ENCODE assay signal across 18 cellular contexts in genomic region chr17:34241062-34241461, GRCh38. TPM values are rescaled to one million over a fixed set of nuclear protein-coding genes. Genes with fewer than 3 reads are reported as not detected.
DNase-seq lines count a peak whose midpoint lies in the region; ATAC-seq, FAIRE-seq and TF ChIP-seq lines count a peak whose summit lies in the region.
"Had no signal": no experiment of that assay in that cellular context is flagged by ENCODE, and none has a peak within 500 bp of the region (broad histone marks: within the 10 kb centered on the region; RNA-seq: fewer than 3 reads in every experiment).

No MANE protein-coding gene starts in this region.

- H3K4me1 ChIP-seq in SK-N-SH (ENCODE audit: control insufficient read depth in 1 of 2, insufficient read depth in 2 of 2, low read depth in 1 of 2, low read length in 1 of 2) = peaks cover 12 to 27% of the 10 kb centered on the region in 2 experiments
- peaks cover under 1 to 34% (median 5%) of the 10 kb centered on the region in 3 donors for H3K4me1 ChIP-seq in pancreas

- peak overlapping the region; percentile 32 to 34; a peak in 3 of 4 replicates for H3K27ac ChIP-seq in SK-N-SH (ENCODE audit: low read depth in 2 of 2, low read length in 1 of 2)
- peak overlapping the region in 1 of 4 donors; percentile 33 for H3K27ac ChIP-seq in pancreas

- ATAC-seq in pancreas (peak in 3 of 4 donors; percentile 69 to 74 (median 71)), HG02763 (IDR thresholded peaks at IDR 0.05; ENCODE audit: unreplicated experiment) (no peak)
- ATAC-seq: HCT116 had no signal

- no peaks in the 10 kb centered on the region for H3K9me2 ChIP-seq in SK-N-SH

- no peak for TF ChIP-seq POLR2A in H54 (IDR thresholded peaks at IDR 0.05; ENCODE audit: low read depth, low read length)

- no peak overlapping the region for H3K9ac ChIP-seq in SK-N-SH

- 0 out of 4 replicates have a peak, but pooled peaks of 1 of the 2 experiments have one; percentile 12 for TF ChIP-seq EP300 in SK-N-SH (IDR thresholded peaks at IDR 0.05; ENCODE audit: borderline replicate concordance in 1 of 2, low read depth in 1 of 2, low read length in 1 of 2)

- POLR2A ChIA-PET in SK-N-SH (lab: Yijun Ruan, JAX) = no interaction called here

- no peaks in the 10 kb centered on the region for H3K79me2 ChIP-seq in SK-N-SH (ENCODE audit: insufficient read depth)

- no peaks in the 10 kb centered on the region for H3K36me3 Mint-ChIP-seq in T-helper 2 cell treated with Interferon-gamma antibody and Interleukin-4, amounts not matched to agents 5 μg/mL and 100 μg/mL, for 36 hours (ENCODE audit: low read depth)
- H3K36me3 Mint-ChIP-seq: IgD-negative memory B cell, naive B cell had no signal

- WGBS in SK-N-SH (ENCODE audit: low lambda C conversion rate) = 8% methylated on average over 4 of the region's 4 CpGs
- 13 to 14% methylated on average over 4 of the region's 4 CpGs for WGBS in pancreas, 2 donors

- peaks cover 7% of the 10 kb centered on the region for H3K27me3 Mint-ChIP-seq in T-helper 2 cell treated with Interferon-gamma antibody and Interleukin-4, amounts not matched to agents 5 μg/mL and 100 μg/mL, for 36 hours (ENCODE audit: low read depth)
- H3K27me3 Mint-ChIP-seq: naive B cell had no signal

- peak; percentile 69 to 76 for DNase-seq in AML-193 (lab: John Stamatoyannopoulos, UW)
- DNase-seq in SK-N-SH = peak; percentile 34
- DNase-seq in cardiac septum (ENCODE audit: low spot score) = peak; percentile 82
- DNase-seq in pancreas = peak in 5 of 6 donors; percentile 37 to 59 (median 50)
- DNase-seq in activated gamma-delta T cell (lab: John Stamatoyannopoulos, UW) = no peak
- no peak for DNase-seq in T-helper 2 cell treated with Interferon-gamma antibody and Interleukin-4, amounts not matched to agents 5 μg/mL and 100 μg/mL, for 36 hours (ENCODE audit: low spot score)
- DNase-seq in H54 (ENCODE audit: insufficient read length, low spot score) = no peak
- DNase-seq: activated CD4-positive, CD25-positive, alpha-beta regulatory T cell treated with anti-CD3 and anti-CD28 coated beads, Interleukin-2, amount 50 U/mL, for 72 hours; activated T-cell treated with anti-CD3 and anti-CD28 coated beads, Interleukin-2, amount 50 U/mL, for 1 hour; DND-41; naive B cell; NCI-H146; NCI-H82 had no signal

- H2AFZ ChIP-seq in SK-N-SH (ENCODE audit: low read depth) = no peak overlapping the region

- no peaks in the 10 kb centered on the region for H3K27me3 ChIP-seq in SK-N-SH (ENCODE audit: insufficient read depth)
- H3K27me3 ChIP-seq in pancreas = no peaks in the 10 kb centered on the region

- TF ChIP-seq RAD21 in SK-N-SH (IDR thresholded peaks at IDR 0.05; ENCODE audit: low read length) = no peak

- no peaks in the 10 kb centered on the region for H3K4me1 Mint-ChIP-seq in T-helper 2 cell treated with Interferon-gamma antibody and Interleukin-4, amounts not matched to agents 5 μg/mL and 100 μg/mL, for 36 hours (ENCODE audit: low read depth)

- intact Hi-C loops in cardiac septum (cut with DNase I) = loop anchor here (5.0 kb wide), 1 partner anchor 39 kb away; no protein-coding TSS in a partner anchor
- intact Hi-C loops in pancreas (cut with DNase I) = no loop called here

- no peak overlapping the region for H3K4me2 ChIP-seq in SK-N-SH
- H3K4me2 ChIP-seq: smooth muscle cell had no signal

- peak; percentile 39 for FAIRE-seq in pancreas (lab: Jason Lieb, UNC)
- FAIRE-seq in H54 (lab: Jason Lieb, UNC) = no peak
- FAIRE-seq: urothelium cell line had no signal

- H3K9me3 Mint-ChIP-seq in T-helper 2 cell treated with Interferon-gamma antibody and Interleukin-4, amounts not matched to agents 5 μg/mL and 100 μg/mL, for 36 hours = no peaks in the 10 kb centered on the region
- H3K9me3 Mint-ChIP-seq: IgD-negative memory B cell, naive B cell had no signal

- H3K27ac Mint-ChIP-seq in T-helper 2 cell treated with Interferon-gamma antibody and Interleukin-4, amounts not matched to agents 5 μg/mL and 100 μg/mL, for 36 hours = no peak overlapping the region
- H3K27ac Mint-ChIP-seq: IgD-negative memory B cell had no signal

- H3F3A ChIP-seq in SK-N-SH (replicated peaks; ENCODE audit: insufficient read depth) = peaks cover 30% of the 10 kb centered on the region

- H3K36me3 ChIP-seq in SK-N-SH (replicated peaks in 1 of 2; ENCODE audit: control insufficient read depth in 1 of 2, insufficient read depth in 2 of 2, low read length in 1 of 2) (no peaks in the 10 kb centered on the region), pancreas (no peaks in the 10 kb centered on the region)

- no peak overlapping the region for H3K4me3 ChIP-seq in SK-N-SH (ENCODE audit: low read depth in 2 of 2, low read length in 1 of 2)
- no peak overlapping the region for H3K4me3 ChIP-seq in pancreas
- H3K4me3 ChIP-seq: smooth muscle cell had no signal

- no peaks in the 10 kb centered on the region for H4K20me1 ChIP-seq in SK-N-SH (ENCODE audit: insufficient read depth)

- H3K9me3 ChIP-seq in SK-N-SH (no peaks in the 10 kb centered on the region), pancreas (no peaks in the 10 kb centered on the region)

- TF ChIP-seq CTCF in SK-N-SH (IDR thresholded peaks at IDR 0.05) (no peak), pancreas (IDR thresholded peaks at IDR 0.05) (no peak)

- CTCF ChIA-PET in SK-N-SH (lab: Yijun Ruan, JAX) = interaction anchor here (1.3 kb wide), 1 partner anchor 8 kb away, joined by 3 read pairs; no protein-coding TSS in a partner anchor

- no peak overlapping the region for H3K4me3 Mint-ChIP-seq in T-helper 2 cell treated with Interferon-gamma antibody and Interleukin-4, amounts not matched to agents 5 μg/mL and 100 μg/mL, for 36 hours
- H3K4me3 Mint-ChIP-seq: IgD-negative memory B cell had no signal

TF ChIP-seq in SK-N-SH, 30 proteins besides CTCF, POLR2A, EP300 and RAD21 (continues in another document):
- TF ChIP-seq USF2 (IDR thresholded peaks at IDR 0.05; ENCODE audit: borderline replicate concordance, low read depth, low read length) (no peak), TCF12 (IDR thresholded peaks at IDR 0.05) (peak; percentile 60), FOXM1 (IDR thresholded peaks at IDR 0.05; ENCODE audit: low read depth) (no peak), FOSL2 (IDR thresholded peaks at IDR 0.05; ENCODE audit: borderline replicate concordance, low read depth) (no peak), ZBTB33 (IDR thresholded peaks at IDR 0.05; ENCODE audit: borderline replicate concordance, low read depth) (no peak), NFIC (IDR thresholded peaks at IDR 0.05; ENCODE audit: borderline replicate concordance) (peak; percentile 38; the same call in 1 of the 2 replicates), POLR2AphosphoS5 (IDR thresholded peaks at IDR 0.05; ENCODE audit: low read depth, low read length) (no peak), SIN3A (IDR thresholded peaks at IDR 0.05; ENCODE audit: borderline replicate concordance, low read depth, low read length) (no peak), IRF3 (IDR thresholded peaks at IDR 0.05; ENCODE audit: low read depth, low read length) (no peak), MXI1 (IDR thresholded peaks at IDR 0.05; ENCODE audit: low read depth, low read length) (no peak), TEAD4 (IDR thresholded peaks at IDR 0.05; ENCODE audit: borderline replicate concordance, insufficient read depth) (no peak), GATA2 (CRISPR knock-in tag; IDR thresholded peaks at IDR 0.05) (no peak)

RNA-seq across cellular contexts. Expression of gene CCL2, which starts 14.0 kb away (rescaled TPM):
- polyA plus RNA-seq in SK-N-SH (2012; rRNA removed) = 210 and 296 TPM in 2 replicates
- polyA plus RNA-seq in SK-N-SH (2012; cell fraction: cytosol; rRNA removed) = 243 and 263 TPM in 2 replicates
- polyA plus RNA-seq in SK-N-SH (2012; cell fraction: nucleus; rRNA removed) = 186 and 278 TPM in 2 replicates
- total RNA-seq in cardiac septum = 42.3 TPM
- 100 to 1,000 TPM in 2 of 6 donors, 10 to 100 TPM in 2, 1 to 10 TPM in 2; 5.6 to 145 (median 42.4) TPM for total RNA-seq in pancreas
- polyA plus RNA-seq in pancreas = 100 to 1,000 TPM in 1 of 2 donors, 10 to 100 TPM in 1; 97.1 to 293 TPM
- polyA plus RNA-seq: IgD-negative memory B cell had no signal

RNA-seq across cellular contexts. Expression of gene CCL7, which starts 29.0 kb away (rescaled TPM):
- polyA plus RNA-seq in SK-N-SH (2012; rRNA removed) = 0.50 and 0.72 TPM in 2 replicates
- polyA plus RNA-seq in SK-N-SH (2012; cell fraction: cytosol; rRNA removed) = 0.89 and 0.94 TPM in 2 replicates
- polyA plus RNA-seq in SK-N-SH (2012; cell fraction: nucleus; rRNA removed) = 0.38 and 0.59 TPM in 2 replicates
- total RNA-seq in cardiac septum = not detected
- total RNA-seq in pancreas = not detected
- polyA plus RNA-seq in pancreas = not detected
- polyA plus RNA-seq: IgD-negative memory B cell had no signal

RNA-seq across cellular contexts. Expression of gene CCL11, which starts 44.5 kb away (rescaled TPM):
- polyA plus RNA-seq in SK-N-SH (2012; rRNA removed) (not detected in 2 replicates), pancreas (1 to 10 TPM; 1.1 to 4.0 TPM)
- polyA plus RNA-seq in SK-N-SH (2012; cell fraction: cytosol; rRNA removed) = not detected in 2 replicates
- polyA plus RNA-seq in SK-N-SH (2012; cell fraction: nucleus; rRNA removed) = not detected in 2 replicates
- total RNA-seq in cardiac septum (3.2 TPM), pancreas (1 to 10 TPM in 1 of 6 donors, under 1 TPM in 2, not detected in 3; 0.43 to 1.7 (median 1.00) TPM)
- total RNA-seq: smooth muscle cell had no signal
- polyA plus RNA-seq: IgD-negative memory B cell, smooth muscle cell had no signal

Comparison
In these comparisons a context has a peak if more than half of its experiments do, and no peak if none do; other contexts are left out.
1. DNase-seq: peak in AML-193 (2 of 2), SK-N-SH (single experiment), cardiac septum (single experiment) and pancreas (5 of 6); none in activated gamma-delta T cell (single experiment), T-helper 2 cell treated with Interferon-gamma antibody and Interleukin-4, amounts not matched to agents 5 μg/mL and 100 μg/mL, for 36 hours (single experiment) and H54 (single experiment).